In genomic region chr15:44535509-44536297, GRCh38 we compare ENCODE assay signal across 8 cellular contexts. TPM values are rescaled to one million over a fixed set of nuclear protein-coding genes. Genes with fewer than 3 reads are reported as not detected.
DNase-seq lines count a peak whose midpoint lies in the region; ATAC-seq and TF ChIP-seq lines count a peak whose summit lies in the region.

No MANE protein-coding gene starts in this region.

- no peaks in the 10 kb centered on the region for H3K27me3 ChIP-seq in prostate gland (replicated peaks; ENCODE audit: insufficient read depth)

- H3K9me3 ChIP-seq in ES-I3 (ENCODE audit: control insufficient read depth, insufficient read depth, low read length) (no peaks in the 10 kb centered on the region), KOPT-K1 (ENCODE audit: insufficient read depth, low read length, poor library complexity, severe bottlenecking) (no peaks in the 10 kb centered on the region), prostate gland (no peaks in the 10 kb centered on the region)

- H3K4me3 ChIP-seq in prostate gland = peak overlapping the region; percentile 75 to 95

- H3K9ac ChIP-seq in ES-I3 (ENCODE audit: low read depth, low read length) = peak overlapping the region; percentile 84

- TF ChIP-seq POLR2A in prostate gland (IDR thresholded peaks at IDR 0.05) = no peak

- intact Hi-C loops in prostate gland (cut with DNase I) = loop anchor here (2.0 to 5.0 kb wide), 3 partner anchors 109 to 249 kb away; partner anchors contain the start of genes B2M, CTDSPL2 and PATL2

- no peak for ATAC-seq in GM19452 (IDR thresholded peaks at IDR 0.05; ENCODE audit: unreplicated experiment)
- no peak for ATAC-seq in GM18873 (IDR thresholded peaks at IDR 0.05; ENCODE audit: low FRiP score, unreplicated experiment)

- 57% methylated on average over 36 of the region's 36 CpGs for WGBS in prostate gland

- TF ChIP-seq CTCF in prostate gland (IDR thresholded peaks at IDR 0.05) = no peak

- H3K27ac ChIP-seq in KOPT-K1 (ENCODE audit: low read depth, low read length, poor library complexity, severe bottlenecking) (peak overlapping the region; percentile 88), prostate gland (peak overlapping the region; percentile 94)

- H3K36me3 ChIP-seq in ES-I3 (ENCODE audit: insufficient read depth, low read length) (no peaks in the 10 kb centered on the region), KOPT-K1 (ENCODE audit: insufficient read depth, low read length) (peaks cover 16% of the 10 kb centered on the region), prostate gland (no peaks in the 10 kb centered on the region)

- DNase-seq in activated effector memory CD4-positive, alpha-beta T cell treated with Interleukin-2 at 50 U/mL for 16 hours = peak; percentile 8
- DNase-seq in germinal center (ENCODE audit: low spot score) = peak; percentile 29
- DNase-seq in prostate gland (ENCODE audit: low spot score) = peak; percentile 20
- no peak for DNase-seq in occipital lobe (lab: John Stamatoyannopoulos, UW)

- 0 out of 2 replicates have a peak, but pooled peaks cover 3% of the 10 kb centered on the region for H3K4me1 ChIP-seq in ES-I3 (ENCODE audit: insufficient read depth, low read length)
- H3K4me1 ChIP-seq in prostate gland (replicated peaks) = no peaks in the 10 kb centered on the region

RNA-seq across cellular contexts. Expression of gene EIF3J, which starts 1.2 kb away (rescaled TPM):
- total RNA-seq in prostate gland (10 to 100 TPM; 33.1 to 51.7 TPM), occipital lobe (63.0 TPM)
